ENCODE assay signal across 9 cellular contexts in the genomic region with DNA sequence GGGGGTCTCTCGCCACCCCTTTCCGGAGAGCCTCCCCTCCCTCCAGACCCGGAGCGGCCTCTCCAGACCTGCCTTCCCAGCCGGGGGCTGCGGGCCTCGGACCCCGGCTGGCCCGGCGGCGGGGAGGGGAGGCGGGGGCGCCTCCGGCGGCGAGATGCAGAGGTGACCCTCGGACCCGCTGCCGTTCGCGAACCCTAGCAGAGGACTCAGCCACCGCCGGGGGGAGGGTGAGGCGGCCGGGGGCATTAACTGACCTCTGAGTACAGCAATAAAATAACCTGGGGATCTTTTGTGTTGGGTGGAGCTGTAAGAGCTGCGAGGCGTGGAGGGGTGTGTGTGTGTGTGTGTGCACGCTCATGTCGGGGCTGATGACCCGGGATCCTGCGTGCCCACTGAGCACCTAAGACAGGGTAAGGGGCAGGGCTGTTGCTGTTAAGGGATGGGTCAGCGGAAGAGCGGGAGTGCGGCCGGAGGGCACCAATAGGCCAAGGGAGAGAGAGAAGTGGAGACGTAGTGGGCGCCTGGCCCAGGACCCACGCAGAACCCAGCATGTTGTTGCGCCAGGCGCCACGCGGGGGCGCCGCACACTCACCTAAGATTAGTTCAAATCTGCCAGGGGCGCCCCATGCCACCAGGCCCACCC. TPM values are rescaled to one million over a fixed set of nuclear protein-coding genes. Genes with fewer than 3 reads are reported as not detected.
DNase-seq lines count a peak whose midpoint lies in the region; FAIRE-seq and TF ChIP-seq lines count a peak whose summit lies in the region.
"Had no signal": no experiment of that assay in that cellular context is flagged by ENCODE, and none has a peak within 500 bp of the region (broad histone marks: within the 10 kb centered on the region; RNA-seq: fewer than 3 reads in every experiment).

No MANE protein-coding gene starts in this region.

- no peak overlapping the region for H3K4me3 ChIP-seq in WI38 (ENCODE audit: low read depth, low read length)
- H3K4me3 ChIP-seq in breast epithelium, result peak overlapping the region; percentile 33 to 71 (median 45)
- H3K4me3 ChIP-seq in keratinocyte (ENCODE audit: control insufficient read depth in 2 of 3, extremely low read depth in 1 of 3, insufficient read depth in 2 of 3, low read depth in 1 of 3, low read length in 3 of 3), result peak overlapping the region in 1 of 3 experiments; percentile 20

- H3K9me3 ChIP-seq in breast epithelium (no peaks in the 10 kb centered on the region), keratinocyte (ENCODE audit: control insufficient read depth, low read depth, low read length) (no peaks in the 10 kb centered on the region)

- H4K20me1 ChIP-seq in keratinocyte (ENCODE audit: control insufficient read depth, extremely low read depth, insufficient read depth, low read length), result no peaks in the 10 kb centered on the region

- H3K36me3 ChIP-seq in breast epithelium (no peaks in the 10 kb centered on the region), keratinocyte (ENCODE audit: control insufficient read depth in 2 of 2, extremely low read depth in 1 of 2, insufficient read depth in 2 of 2, low read length in 2 of 2) (no peaks in the 10 kb centered on the region)

- dilution Hi-C loops in keratinocyte (cut with MboI; ENCODE audit: extremely low pct_ligation_motif_present, low sequenced_read_pairs), result no loop called here

- no peak overlapping the region for H3K27ac ChIP-seq in breast epithelium
- no peak overlapping the region for H3K27ac ChIP-seq in keratinocyte (ENCODE audit: control insufficient read depth, insufficient read depth, low read length)

- peaks cover 15 to 42% of the 10 kb centered on the region in 2 donors for H3K27me3 ChIP-seq in breast epithelium
- peaks cover 34% of the 10 kb centered on the region for H3K27me3 ChIP-seq in keratinocyte (ENCODE audit: control insufficient read depth, extremely low read depth, insufficient read depth, low read length)

- H3K4me1 ChIP-seq in breast epithelium, result peaks cover 11 to 16% of the 10 kb centered on the region in 2 donors
- H3K4me1 ChIP-seq in keratinocyte (ENCODE audit: control insufficient read depth, extremely low read depth, insufficient read depth, low read length), result no peaks in the 10 kb centered on the region

- TF ChIP-seq RAD21 in Ishikawa (IDR thresholded peaks at IDR 0.05; ENCODE audit: low read depth), result peak; percentile 69

- TF ChIP-seq POLR2A in breast epithelium (IDR thresholded peaks at IDR 0.05), result no peak

- no peaks in the 10 kb centered on the region for H3K79me2 ChIP-seq in keratinocyte (ENCODE audit: control insufficient read depth, insufficient read depth, low read length)

- H2AFZ ChIP-seq in keratinocyte (ENCODE audit: control insufficient read depth, low read length), result no peak overlapping the region

- intact Hi-C loops in breast epithelium (cut with DNase I; ENCODE audit: low total_unique reads), result no loop called here

- no peak for TF ChIP-seq EP300 in Ishikawa (IDR thresholded peaks at IDR 0.05; ENCODE audit: borderline replicate concordance)

- no peak overlapping the region for H3K9ac ChIP-seq in keratinocyte (ENCODE audit: control insufficient read depth, extremely low read depth, insufficient read depth, low read length)

- H3K4me2 ChIP-seq in keratinocyte (ENCODE audit: control insufficient read depth, extremely low read depth, insufficient read depth, low read depth, low read length), result peak overlapping the region; percentile 41

- H3K9me1 ChIP-seq in keratinocyte (ENCODE audit: control insufficient read depth, extremely low read depth, insufficient read depth, low read length), result no peaks in the 10 kb centered on the region

- FAIRE-seq in keratinocyte (lab: Jason Lieb, UNC) (no peak), HTR-8/SVneo (lab: Jason Lieb, UNC) (no peak)

- TF ChIP-seq CTCF in WI38 (IDR thresholded peaks at IDR 0.05; ENCODE audit: low read depth, low read length) (peak; percentile 84), breast epithelium (IDR thresholded peaks at IDR 0.05) (peak; percentile 77 to 90 (median 81)), keratinocyte (optimal IDR thresholded peaks at IDR 0.05 in 1 of 3, IDR thresholded peaks at IDR 0.05 in 1 of 3, conservative IDR thresholded peaks at IDR 0.05 in 1 of 3; ENCODE audit: extremely low read depth in 1 of 3, insufficient read depth in 2 of 3, low read length in 3 of 3) (peak; percentile 72 to 93 (median 85))

- DNase-seq in CD1c-positive myeloid dendritic cell (ENCODE audit: extremely low spot score) (peak; percentile 70), breast epithelium (ENCODE audit: low spot score in 2 of 2) (no peak), keratinocyte (ENCODE audit: low read depth, low spot score) (no peak), NCI-H774 (lab: John Stamatoyannopoulos, UW) (no peak), HTR-8/SVneo (ENCODE audit: insufficient read length, low spot score) (no peak)
- DNase-seq in stimulated activated CD4-positive, alpha-beta T cell treated with anti-CD3 and anti-CD28 coated beads, Interleukin-2, amount 100 ng/mL, for 24 hours, result peak; percentile 77 to 78

TF ChIP-seq in Ishikawa, 13 proteins besides CTCF, POLR2A, EP300 and RAD21:
- TF ChIP-seq NFIC (IDR thresholded peaks at IDR 0.05) (no peak), ZBTB7A (IDR thresholded peaks at IDR 0.05; ENCODE audit: low read depth) (peak; percentile 66), YY1 (IDR thresholded peaks at IDR 0.05; ENCODE audit: low read depth) (no peak)
TF ChIP-seq in Ishikawa: peak in this region for 1.

RNA-seq across cellular contexts. Expression of a gene that starts 6.3 kb away (rescaled TPM):
- not detected for total RNA-seq in breast epithelium
- not detected in 3 replicates for polyA plus RNA-seq in keratinocyte
- not detected for polyA plus RNA-seq in keratinocyte (2011; ENCODE audit: low read depth)
- polyA plus RNA-seq in keratinocyte (2011; cell fraction: cytosol; rRNA removed), result not detected in 2 replicates
- 0.22 TPM in 1 of 2 replicates, not detected in the other for polyA plus RNA-seq in keratinocyte (2011; cell fraction: nucleus; rRNA removed)
- polyA plus RNA-seq in keratinocyte (2012; ENCODE audit: low replicate concordance), result not detected in 2 replicates
- not detected in 3 replicates for polyA minus RNA-seq in keratinocyte
- polyA minus RNA-seq in keratinocyte (2011; cell fraction: cytosol; rRNA and poly(A)+ RNA removed), result not detected
- polyA minus RNA-seq in keratinocyte (2011; cell fraction: nucleus; rRNA and poly(A)+ RNA removed), result not detected in 2 replicates
- total RNA-seq: LHCN-M2 had no signal

RNA-seq across cellular contexts. Expression of a gene that starts 16.4 kb away (rescaled TPM):
- under 1 TPM in 1 of 3 donors, not detected in 2; 0.44 TPM for total RNA-seq in breast epithelium
- not detected in 3 replicates for polyA plus RNA-seq in keratinocyte
- polyA plus RNA-seq in keratinocyte (2011; ENCODE audit: low read depth), result not detected
- 0.04 TPM in 1 of 2 replicates, not detected in the other for polyA plus RNA-seq in keratinocyte (2011; cell fraction: cytosol; rRNA removed)
- polyA plus RNA-seq in keratinocyte (2011; cell fraction: nucleus; rRNA removed), result not detected in 2 replicates
- not detected in 2 replicates for polyA plus RNA-seq in keratinocyte (2012; ENCODE audit: low replicate concordance)
- not detected in 3 replicates for polyA minus RNA-seq in keratinocyte
- not detected for polyA minus RNA-seq in keratinocyte (2011; cell fraction: cytosol; rRNA and poly(A)+ RNA removed)
- not detected in 2 replicates for polyA minus RNA-seq in keratinocyte (2011; cell fraction: nucleus; rRNA and poly(A)+ RNA removed)
- total RNA-seq: LHCN-M2 had no signal

RNA-seq across cellular contexts. Expression of a gene that starts 24.3 kb away (rescaled TPM):
- total RNA-seq in breast epithelium, result 10 to 100 TPM; 20.2 to 31.1 (median 23.7) TPM
- polyA plus RNA-seq in keratinocyte, result 31.8 to 48.9 TPM (median 43.5 TPM) in 3 replicates
- polyA plus RNA-seq in keratinocyte (2011; ENCODE audit: low read depth), result 21.5 TPM
- polyA plus RNA-seq in keratinocyte (2011; cell fraction: cytosol; rRNA removed), result 32.0 and 41.4 TPM in 2 replicates
- 43.6 and 52.9 TPM in 2 replicates for polyA plus RNA-seq in keratinocyte (2011; cell fraction: nucleus; rRNA removed)
- 27.0 and 53.5 TPM in 2 replicates for polyA plus RNA-seq in keratinocyte (2012; ENCODE audit: low replicate concordance)
- polyA minus RNA-seq in keratinocyte, result 30.0 to 49.1 TPM (median 34.6 TPM) in 3 replicates
- polyA minus RNA-seq in keratinocyte (2011; cell fraction: cytosol; rRNA and poly(A)+ RNA removed), result 23.0 TPM
- 16.1 and 17.0 TPM in 2 replicates for polyA minus RNA-seq in keratinocyte (2011; cell fraction: nucleus; rRNA and poly(A)+ RNA removed)

RNA-seq across cellular contexts. Expression of a gene that starts 34.0 kb away (rescaled TPM):
- 10 to 100 TPM; 70.4 to 90.5 (median 75.5) TPM for total RNA-seq in breast epithelium
- polyA plus RNA-seq in keratinocyte, result 74.7 to 93.4 TPM (median 81.3 TPM) in 3 replicates
- 12.0 TPM for polyA plus RNA-seq in keratinocyte (2011; ENCODE audit: low read depth)
- 110 and 130 TPM in 2 replicates for polyA plus RNA-seq in keratinocyte (2011; cell fraction: cytosol; rRNA removed)
- 51.8 and 72.4 TPM in 2 replicates for polyA plus RNA-seq in keratinocyte (2011; cell fraction: nucleus; rRNA removed)
- 92.1 and 108 TPM in 2 replicates for polyA plus RNA-seq in keratinocyte (2012; ENCODE audit: low replicate concordance)
- polyA minus RNA-seq in keratinocyte, result 68.2 to 115 TPM (median 76.5 TPM) in 3 replicates
- 75.4 TPM for polyA minus RNA-seq in keratinocyte (2011; cell fraction: cytosol; rRNA and poly(A)+ RNA removed)
- polyA minus RNA-seq in keratinocyte (2011; cell fraction: nucleus; rRNA and poly(A)+ RNA removed), result 17.5 and 19.5 TPM in 2 replicates

RNA-seq across cellular contexts. Expression of a gene that starts 46.0 kb away (rescaled TPM):
- total RNA-seq in breast epithelium, result not detected
- polyA plus RNA-seq in keratinocyte, result not detected in 3 replicates
- not detected for polyA plus RNA-seq in keratinocyte (2011; ENCODE audit: low read depth)
- not detected in 2 replicates for polyA plus RNA-seq in keratinocyte (2011; cell fraction: cytosol; rRNA removed)
- polyA plus RNA-seq in keratinocyte (2011; cell fraction: nucleus; rRNA removed), result not detected in 2 replicates
- not detected in 2 replicates for polyA plus RNA-seq in keratinocyte (2012; ENCODE audit: low replicate concordance)
- not detected in 3 replicates for polyA minus RNA-seq in keratinocyte
- not detected for polyA minus RNA-seq in keratinocyte (2011; cell fraction: cytosol; rRNA and poly(A)+ RNA removed)
- not detected in 2 replicates for polyA minus RNA-seq in keratinocyte (2011; cell fraction: nucleus; rRNA and poly(A)+ RNA removed)
- total RNA-seq: LHCN-M2 had no signal

Comparison
In these comparisons a context has a peak if more than half of its experiments do, and no peak if none do; other contexts are left out.
1. DNase-seq: peak in CD1c-positive myeloid dendritic cell (single experiment) and stimulated activated CD4-positive, alpha-beta T cell treated with anti-CD3 and anti-CD28 coated beads, Interleukin-2, amount 100 ng/mL, for 24 hours (2 of 2); none in breast epithelium (0 of 2), keratinocyte (single experiment), NCI-H774 (single experiment) and HTR-8/SVneo (single experiment).
2. Peak in every context shown above with its lines, with median percentiles within 50 percentile points of each other: CTCF ChIP-seq.